Comparison of ENCODE assay signal across 21 cellular contexts in genomic region chr1:11373029-11373964, GRCh38.
DNase-seq lines count a peak whose midpoint lies in the region; ATAC-seq and TF ChIP-seq lines count a peak whose summit lies in the region.
"Had no signal": no experiment of that assay in that cellular context is flagged by ENCODE, and none has a peak within 500 bp of the region (broad histone marks: within the 10 kb centered on the region; RNA-seq: fewer than 3 reads in every experiment).

No MANE protein-coding gene starts in this region.

- H3K27ac ChIP-seq in testis: no peak overlapping the region
- H3K27ac ChIP-seq: A549, HL-60, SJSA1 had no signal

- ATAC-seq in activated CD8-positive, alpha-beta T cell treated with anti-CD3 and anti-CD28 coated beads for 36 hours: no peak
- no peak for ATAC-seq in stimulated activated memory B cell treated with anti-CD40 and anti-IgM and Interleukin-4, amounts not matched to agents 10 μg/mL and 1 μg/mL and 100 μg/mL, for 72 hours
- no peak for ATAC-seq in left cardiac atrium
- ATAC-seq: CD8-positive, alpha-beta T cell had no signal

- no peaks in the 10 kb centered on the region for H3K36me3 Mint-ChIP-seq in activated naive CD4-positive, alpha-beta T cell treated with anti-CD3 and anti-CD28 coated beads, Interleukin-2, amount 50 U/mL, for 24 hours
- no peaks in the 10 kb centered on the region for H3K36me3 Mint-ChIP-seq in activated CD8-positive, alpha-beta T cell treated with anti-CD3 and anti-CD28 coated beads for 36 hours (ENCODE audit: low read depth)
- peaks cover 5% of the 10 kb centered on the region for H3K36me3 Mint-ChIP-seq in glutamatergic neuron (ENCODE audit: unreplicated experiment)
- H3K36me3 Mint-ChIP-seq in stimulated activated memory B cell treated with anti-CD40 and anti-IgM and Interleukin-4, amounts not matched to agents 10 μg/mL and 1 μg/mL and 100 μg/mL, for 72 hours: no peaks in the 10 kb centered on the region
- H3K36me3 Mint-ChIP-seq: CD8-positive, alpha-beta T cell had no signal

- H3K4me1 ChIP-seq in testis: no peaks in the 10 kb centered on the region
- H3K4me1 ChIP-seq: A549, SJSA1 had no signal

- POLR2A ChIA-PET in activated CD8-positive, alpha-beta T cell treated with anti-CD3 and anti-CD28 coated beads for 36 hours (lab: Charles Lee): no interaction called here

- H3K9me3 ChIP-seq in testis: no peaks in the 10 kb centered on the region
- H3K9me3 ChIP-seq: A549, MG63, SJSA1 had no signal

- H3K27me3 Mint-ChIP-seq in activated naive CD4-positive, alpha-beta T cell treated with anti-CD3 and anti-CD28 coated beads, Interleukin-2, amount 50 U/mL, for 24 hours: no peaks in the 10 kb centered on the region
- H3K27me3 Mint-ChIP-seq in activated CD8-positive, alpha-beta T cell treated with anti-CD3 and anti-CD28 coated beads for 36 hours: no peaks in the 10 kb centered on the region
- H3K27me3 Mint-ChIP-seq in glutamatergic neuron (ENCODE audit: unreplicated experiment): peaks cover 6% of the 10 kb centered on the region
- peaks cover 26% of the 10 kb centered on the region for H3K27me3 Mint-ChIP-seq in stimulated activated memory B cell treated with anti-CD40 and anti-IgM and Interleukin-4, amounts not matched to agents 10 μg/mL and 1 μg/mL and 100 μg/mL, for 72 hours

- no peaks in the 10 kb centered on the region for H3K36me3 ChIP-seq in testis (ENCODE audit: low read depth, missing control alignments)
- H3K36me3 ChIP-seq: MG63, SJSA1 had no signal

- no peak for TF ChIP-seq CTCF in activated CD8-positive, alpha-beta T cell treated with anti-CD3 and anti-CD28 coated beads for 36 hours (IDR thresholded peaks at IDR 0.05)
- TF ChIP-seq CTCF in glutamatergic neuron (IDR thresholded peaks at IDR 0.05; ENCODE audit: partially characterized antibody, unreplicated experiment) (no peak), testis (IDR thresholded peaks at IDR 0.05) (no peak)

- no peaks in the 10 kb centered on the region for H3K27me3 ChIP-seq in testis

- CTCF ChIA-PET in activated CD8-positive, alpha-beta T cell treated with anti-CD3 and anti-CD28 coated beads for 36 hours (lab: Charles Lee): interaction anchor here (1.1 kb wide), 1 partner anchor 9 kb away, joined by 3 read pairs; no protein-coding TSS in a partner anchor

- no peaks in the 10 kb centered on the region for H3K9me3 Mint-ChIP-seq in activated naive CD4-positive, alpha-beta T cell treated with anti-CD3 and anti-CD28 coated beads, Interleukin-2, amount 50 U/mL, for 24 hours
- H3K9me3 Mint-ChIP-seq in activated CD8-positive, alpha-beta T cell treated with anti-CD3 and anti-CD28 coated beads for 36 hours: peaks cover 2% of the 10 kb centered on the region
- H3K9me3 Mint-ChIP-seq in glutamatergic neuron (ENCODE audit: unreplicated experiment): peaks cover 12% of the 10 kb centered on the region
- peaks cover 10% of the 10 kb centered on the region for H3K9me3 Mint-ChIP-seq in stimulated activated memory B cell treated with anti-CD40 and anti-IgM and Interleukin-4, amounts not matched to agents 10 μg/mL and 1 μg/mL and 100 μg/mL, for 72 hours
- H3K9me3 Mint-ChIP-seq: CD8-positive, alpha-beta T cell had no signal

- no peak overlapping the region for H3K4me3 Mint-ChIP-seq in activated naive CD4-positive, alpha-beta T cell treated with anti-CD3 and anti-CD28 coated beads, Interleukin-2, amount 50 U/mL, for 24 hours
- H3K4me3 Mint-ChIP-seq in activated CD8-positive, alpha-beta T cell treated with anti-CD3 and anti-CD28 coated beads for 36 hours: no peak overlapping the region
- peak overlapping the region; percentile 30 for H3K4me3 Mint-ChIP-seq in glutamatergic neuron (ENCODE audit: unreplicated experiment)
- H3K4me3 Mint-ChIP-seq in stimulated activated memory B cell treated with anti-CD40 and anti-IgM and Interleukin-4, amounts not matched to agents 10 μg/mL and 1 μg/mL and 100 μg/mL, for 72 hours: no peak overlapping the region
- H3K4me3 Mint-ChIP-seq: CD8-positive, alpha-beta T cell had no signal

- no peak overlapping the region for H3K4me3 ChIP-seq in testis
- H3K4me3 ChIP-seq: A549, MG63, SJSA1 had no signal

- TF ChIP-seq POLR2A in testis (IDR thresholded peaks at IDR 0.05): no peak

- peak overlapping the region; percentile 31 for H3K27ac Mint-ChIP-seq in activated naive CD4-positive, alpha-beta T cell treated with anti-CD3 and anti-CD28 coated beads, Interleukin-2, amount 50 U/mL, for 24 hours
- H3K27ac Mint-ChIP-seq in activated CD8-positive, alpha-beta T cell treated with anti-CD3 and anti-CD28 coated beads for 36 hours: peak overlapping the region; percentile 14
- H3K27ac Mint-ChIP-seq in glutamatergic neuron (ENCODE audit: unreplicated experiment): peak overlapping the region; percentile 53
- H3K27ac Mint-ChIP-seq in stimulated activated memory B cell treated with anti-CD40 and anti-IgM and Interleukin-4, amounts not matched to agents 10 μg/mL and 1 μg/mL and 100 μg/mL, for 72 hours: peak overlapping the region; percentile 1
- H3K27ac Mint-ChIP-seq: CD8-positive, alpha-beta T cell had no signal

- 76 to 83% methylated on average over 9 to 10 of the region's 10 CpGs for WGBS in testis, 2 donors

- intact Hi-C loops in activated CD8-positive, alpha-beta T cell treated with anti-CD3 and anti-CD28 coated beads for 36 hours (cut with micrococcal nuclease): no loop called here
- intact Hi-C loops in left cardiac atrium (cut with DNase I) (no loop called here), testis (cut with DNase I; ENCODE audit: low total_unique reads) (no loop called here)

- DNase-seq in activated naive CD4-positive, alpha-beta T cell treated with Interleukin-2 at 50 U/mL for 16 hours: no peak
- no peak for DNase-seq in activated CD8-positive, alpha-beta T cell treated with anti-CD3 and anti-CD28 coated beads for 36 hours
- no peak for DNase-seq in glutamatergic neuron
- DNase-seq in left cardiac atrium: no peak
- DNase-seq in NCI-H146 treated with DMSO at 0.1 percent for 48 hours (lab: John Stamatoyannopoulos, UW; ENCODE audit: unreplicated experiment): no peak
- DNase-seq in testis: no peak
- DNase-seq: Calu3; CD8-positive, alpha-beta T cell; DMS53; Kasumi-1; MG63; NCI-H1092; NCI-H146; NCI-H2081; NCI-H446; NCI-H69 had no signal

- peaks cover 13% of the 10 kb centered on the region for H3K4me1 Mint-ChIP-seq in activated naive CD4-positive, alpha-beta T cell treated with anti-CD3 and anti-CD28 coated beads, Interleukin-2, amount 50 U/mL, for 24 hours
- H3K4me1 Mint-ChIP-seq in activated CD8-positive, alpha-beta T cell treated with anti-CD3 and anti-CD28 coated beads for 36 hours (ENCODE audit: low read depth): peaks cover 11% of the 10 kb centered on the region
- H3K4me1 Mint-ChIP-seq in glutamatergic neuron (ENCODE audit: low read depth, unreplicated experiment): peaks cover 30% of the 10 kb centered on the region
- H3K4me1 Mint-ChIP-seq in stimulated activated memory B cell treated with anti-CD40 and anti-IgM and Interleukin-4, amounts not matched to agents 10 μg/mL and 1 μg/mL and 100 μg/mL, for 72 hours: peaks cover 23% of the 10 kb centered on the region

Comparison
In these comparisons a context has a peak if more than half of its experiments do, and no peak if none do; other contexts are left out.
1. H3K27ac Mint-ChIP-seq: peak in every context shown above with its lines; median percentile 53 in glutamatergic neuron; 31 in activated naive CD4-positive, alpha-beta T cell treated with anti-CD3 and anti-CD28 coated beads, Interleukin-2, amount 50 U/mL, for 24 hours; 14 in activated CD8-positive, alpha-beta T cell treated with anti-CD3 and anti-CD28 coated beads for 36 hours; 1 in stimulated activated memory B cell treated with anti-CD40 and anti-IgM and Interleukin-4, amounts not matched to agents 10 μg/mL and 1 μg/mL and 100 μg/mL, for 72 hours.